In genomic region chr10:12129222-12130111, GRCh38 we compare ENCODE assay signal across 8 cellular contexts. TPM values are rescaled to one million over a fixed set of nuclear protein-coding genes. Genes with fewer than 3 reads are reported as not detected.
DNase-seq lines count a peak whose midpoint lies in the region; ATAC-seq, FAIRE-seq and TF ChIP-seq lines count a peak whose summit lies in the region.

SEC61A2 (plus strand) TSS chr10:12129677; CDS start chr10:12129788, 111 bp downstream.

- peak within 1 kb of the TSS; percentile 88 for H3K4me3 ChIP-seq in WI38 (ENCODE audit: low read depth, low read length)
- H3K4me3 ChIP-seq in bronchial epithelial cell (ENCODE audit: low read depth, low read length): peak within 1 kb of the TSS; percentile 85
- peak within 1 kb of the TSS; percentile 91 to 100 (median 99) for H3K4me3 ChIP-seq in spleen

- intact Hi-C loops in spleen (cut with DNase I; ENCODE audit: low total_unique reads): loop anchor here (10.0 kb wide), 1 partner anchor 55 kb away; no protein-coding TSS in a partner anchor

- in situ Hi-C loops in ACHN (cut with HindIII; ENCODE audit: low pct_ligation_motif_present, low pct_unique_long_range_greater_than_20kb, low sequenced_read_pairs): no loop called here

- no peaks in the 10 kb centered on the region for H3K27me3 ChIP-seq in bronchial epithelial cell (ENCODE audit: control insufficient read depth, insufficient read depth, low read length)
- H3K27me3 ChIP-seq in spleen (replicated peaks in 1 of 7): no peaks in the 10 kb centered on the region

- peaks cover 3 to 30% (median 16%) of the 10 kb centered on the region in 6 donors for H3K4me1 ChIP-seq in spleen

- 0% methylated on average over 55 to 108 of the region's 108 CpGs for WGBS in spleen, 5 donors

- H3K36me3 ChIP-seq in bronchial epithelial cell (ENCODE audit: control insufficient read depth, insufficient read depth, low read length): peaks cover 1% of the 10 kb centered on the region
- H3K36me3 ChIP-seq in spleen: peaks cover 0 to 28% (median 0%) of the 10 kb centered on the region in 6 donors

- TF ChIP-seq POLR2A in spleen (IDR thresholded peaks at IDR 0.05): peak in 2 of 3 donors; percentile 8 to 60

- peak; percentile 90 for DNase-seq in ACHN
- peak; percentile 64 for DNase-seq in NCI-H2171 treated with DMSO at 0.1 percent for 48 hours (lab: John Stamatoyannopoulos, UW)
- peak; percentile 68 for DNase-seq in bronchial epithelial cell (ENCODE audit: low read depth)
- peak; percentile 93 for DNase-seq in inferior parietal cortex (ENCODE audit: extremely low spot score)
- DNase-seq in spleen: peak; percentile 100

- TF ChIP-seq CTCF in WI38 (IDR thresholded peaks at IDR 0.05; ENCODE audit: low read depth, low read length) (no peak), bronchial epithelial cell (IDR thresholded peaks at IDR 0.05; ENCODE audit: insufficient read depth, low read length, severe bottlenecking) (no peak), spleen (IDR thresholded peaks at IDR 0.05 in 8 of 11, conservative IDR thresholded peaks at IDR 0.05 in 3 of 11) (no peak)

- H3K9me3 ChIP-seq in spleen: no peaks in the 10 kb centered on the region

- peak within 1 kb of the TSS; percentile 88 to 98 (median 94) for H3K27ac ChIP-seq in spleen

- ATAC-seq in GM18868 (IDR thresholded peaks at IDR 0.05; ENCODE audit: unreplicated experiment) (peak; percentile 88), HG03103 (IDR thresholded peaks at IDR 0.05; ENCODE audit: low read depth, unreplicated experiment) (peak; percentile 87)

- FAIRE-seq in bronchial epithelial cell (lab: Jason Lieb, UNC): no peak

RNA-seq across cellular contexts. Expression of gene SEC61A2, which starts in this region (rescaled TPM):
- total RNA-seq in bronchial epithelial cell (7.4 and 9.5 TPM in 2 replicates), spleen (10 to 100 TPM in 2 of 7 donors, 1 to 10 TPM in 5; 7.2 to 14.6 (median 8.4) TPM)
- 1 to 10 TPM; 2.7 to 4.1 (median 3.1) TPM for polyA plus RNA-seq in spleen

Comparison
In these comparisons a context has a peak if more than half of its experiments do, and no peak if none do; other contexts are left out.
1. Peak in every context shown above with its lines: DNase-seq, ATAC-seq, H3K4me3 ChIP-seq and H3K27ac ChIP-seq.